ENCODE assay signal across 1 cellular context in the genomic region with DNA sequence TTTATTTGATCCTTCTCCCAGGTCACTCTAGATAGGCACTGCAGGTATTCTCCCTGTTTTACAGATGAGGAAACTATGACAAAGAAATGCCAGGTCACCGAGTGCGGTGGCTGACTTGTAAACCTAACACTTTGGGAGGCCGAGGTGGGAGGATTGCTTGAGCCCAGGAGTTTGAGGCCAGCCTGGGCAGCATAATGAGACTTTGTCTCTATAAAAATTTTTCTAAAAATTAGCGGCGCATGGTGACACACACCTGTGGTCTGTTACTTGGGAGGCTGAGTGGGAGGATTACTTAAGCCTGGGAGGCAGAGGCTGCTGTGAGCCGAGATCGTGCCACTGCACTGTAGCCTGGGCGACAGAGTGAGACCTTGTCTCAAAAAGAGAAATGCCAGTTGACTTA.
TF ChIP-seq lines count a peak whose summit lies in the region.

No MANE protein-coding gene starts in this region.

TF ChIP-seq in HepG2, 621 proteins besides CTCF, POLR2A, EP300 and RAD21:
- TF ChIP-seq ZNF543 (CRISPR knock-in tag; IDR thresholded peaks at IDR 0.05) (no peak), RBFOX2 (IDR thresholded peaks at IDR 0.05; ENCODE audit: low read depth, low read length) (0 out of 2 replicates have a peak, but pooled peaks have one; percentile 18)
- TF ChIP-seq, protein P1, sequence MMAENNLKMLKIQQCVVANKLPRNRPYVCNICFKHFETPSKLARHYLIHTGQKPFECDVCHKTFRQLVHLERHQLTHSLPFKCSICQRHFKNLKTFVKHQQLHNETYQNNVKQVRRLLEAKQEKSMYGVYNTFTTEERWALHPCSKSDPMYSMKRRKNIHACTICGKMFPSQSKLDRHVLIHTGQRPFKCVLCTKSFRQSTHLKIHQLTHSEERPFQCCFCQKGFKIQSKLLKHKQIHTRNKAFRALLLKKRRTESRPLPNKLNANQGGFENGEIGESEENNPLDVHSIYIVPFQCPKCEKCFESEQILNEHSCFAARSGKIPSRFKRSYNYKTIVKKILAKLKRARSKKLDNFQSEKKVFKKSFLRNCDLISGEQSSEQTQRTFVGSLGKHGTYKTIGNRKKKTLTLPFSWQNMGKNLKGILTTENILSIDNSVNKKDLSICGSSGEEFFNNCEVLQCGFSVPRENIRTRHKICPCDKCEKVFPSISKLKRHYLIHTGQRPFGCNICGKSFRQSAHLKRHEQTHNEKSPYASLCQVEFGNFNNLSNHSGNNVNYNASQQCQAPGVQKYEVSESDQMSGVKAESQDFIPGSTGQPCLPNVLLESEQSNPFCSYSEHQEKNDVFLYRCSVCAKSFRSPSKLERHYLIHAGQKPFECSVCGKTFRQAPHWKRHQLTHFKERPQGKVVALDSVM (CRISPR knock-in tag; IDR thresholded peaks at IDR 0.05) = peak; percentile 50; the same call in 1 of the 2 replicates
TF ChIP-seq in HepG2: peak in this region for 2.
